In genomic region chr7:139543801-139544603, GRCh38 we compare ENCODE assay signal across 18 cellular contexts. TPM values are rescaled to one million over a fixed set of nuclear protein-coding genes. Genes with fewer than 3 reads are reported as not detected.
A peak's percentile ranks its signal among the peaks of the same experiment; 100 is the strongest.
DNase-seq lines count a peak whose midpoint lies in the region; ATAC-seq, FAIRE-seq and TF ChIP-seq lines count a peak whose summit lies in the region.
"Had no signal": no experiment of that assay in that cellular context is flagged by ENCODE, and none has a peak within 500 bp of the region (broad histone marks: within the 10 kb centered on the region; RNA-seq: fewer than 3 reads in every experiment).

No MANE protein-coding gene starts in this region.

- H3F3A ChIP-seq in neural progenitor cell (ENCODE audit: low read depth): peaks cover 9% of the 10 kb centered on the region

- H3K9me3 ChIP-seq in K562 (replicated peaks; ENCODE audit: control insufficient read depth, insufficient read depth, low read depth, low read length) (no peaks in the 10 kb centered on the region), neural progenitor cell (ENCODE audit: low read depth) (no peaks in the 10 kb centered on the region)
- H3K9me3 ChIP-seq: left ventricle myocardium inferior had no signal

- H3K27me3 Mint-ChIP-seq in activated CD4-positive, alpha-beta T cell treated with anti-CD3 and anti-CD28 coated beads for 36 hours: no peaks in the 10 kb centered on the region
- H3K27me3 Mint-ChIP-seq in neural progenitor cell (ENCODE audit: insufficient read depth, low read depth): peaks cover 4% of the 10 kb centered on the region
- H3K27me3 Mint-ChIP-seq: activated naive CD4-positive, alpha-beta T cell treated with anti-CD3 and anti-CD28 coated beads, Interleukin-2, amount 50 U/mL, for 24 hours had no signal

- H3K9ac ChIP-seq in K562 (ENCODE audit: insufficient read depth in 1 of 2, low read depth in 2 of 2, low read length in 2 of 2) (peak overlapping the region in 1 of 2 experiments; percentile 62; a peak in 2 of 4 replicates), neural progenitor cell (no peak overlapping the region)

- no peaks in the 10 kb centered on the region for H3K9me1 ChIP-seq in K562 (ENCODE audit: control insufficient read depth, insufficient read depth, low read length)

- CTCF ChIA-PET in activated CD4-positive, alpha-beta T cell treated with anti-CD3 and anti-CD28 coated beads for 36 hours (lab: Charles Lee): interaction anchor here (0.5 kb wide), 1 partner anchor 21 kb away, joined by 3 read pairs; no protein-coding TSS in a partner anchor
- CTCF ChIA-PET in K562 (lab: Yijun Ruan, JAX; ENCODE audit: low intra/inter-chr PET ratio): no interaction called here

- in situ Hi-C loops in K562 (cut with MboI): no loop called here

- intact Hi-C loops in activated CD4-positive, alpha-beta T cell treated with anti-CD3 and anti-CD28 coated beads for 36 hours (cut with DNase I, micrococcal nuclease): no loop called here
- intact Hi-C loops in K562 (cut with micrococcal nuclease): no loop called here

- TF ChIP-seq RAD21 in K562 (CRISPR knock-in tag; conservative IDR thresholded peaks at IDR 0.05 in 1 of 2, IDR thresholded peaks at IDR 0.05 in 1 of 2): no peak

- TF ChIP-seq POLR2A in K562 (conservative IDR thresholded peaks at IDR 0.05): no peak

- H3K79me2 ChIP-seq in K562 (ENCODE audit: control insufficient read depth, insufficient read depth, low read length): peaks cover 6% of the 10 kb centered on the region; the same call in 1 of the 3 replicates
- H3K79me2 ChIP-seq in neural progenitor cell (ENCODE audit: low read depth): no peaks in the 10 kb centered on the region

- H3K27ac ChIP-seq in K562 (ENCODE audit: extremely low read depth, low read depth, low read length) (no peak overlapping the region), neural progenitor cell (no peak overlapping the region)
- H3K27ac ChIP-seq: left ventricle myocardium inferior, tibial nerve had no signal

- no peaks in the 10 kb centered on the region for H3K4me1 Mint-ChIP-seq in activated CD4-positive, alpha-beta T cell treated with anti-CD3 and anti-CD28 coated beads for 36 hours
- peaks cover 20% of the 10 kb centered on the region for H3K4me1 Mint-ChIP-seq in neural progenitor cell
- H3K4me1 Mint-ChIP-seq: activated naive CD4-positive, alpha-beta T cell treated with anti-CD3 and anti-CD28 coated beads, Interleukin-2, amount 50 U/mL, for 24 hours had no signal

- no peaks in the 10 kb centered on the region for H3K9me3 Mint-ChIP-seq in activated CD4-positive, alpha-beta T cell treated with anti-CD3 and anti-CD28 coated beads for 36 hours (ENCODE audit: low read depth)
- H3K9me3 Mint-ChIP-seq in neural progenitor cell: no peaks in the 10 kb centered on the region
- H3K9me3 Mint-ChIP-seq: activated naive CD4-positive, alpha-beta T cell treated with anti-CD3 and anti-CD28 coated beads, Interleukin-2, amount 50 U/mL, for 24 hours; nephron had no signal

- peak; percentile 29 for DNase-seq in activated CD4-positive, alpha-beta T cell treated with anti-CD3 and anti-CD28 coated beads for 36 hours
- DNase-seq in activated CD4-positive, alpha-beta T cell treated with anti-CD3 and anti-CD28 coated beads for 4 hours: no peak
- peak; percentile 36 for DNase-seq in MV-4-11 (lab: John Stamatoyannopoulos, UW)
- DNase-seq in K562 (ENCODE audit: extremely low read depth in 1 of 4, low spot score in 3 of 4): peak; percentile 87 to 95 (median 90)
- peak; percentile 22 for DNase-seq in neural progenitor cell (ENCODE audit: low spot score)
- DNase-seq in GDM1 (lab: John Stamatoyannopoulos, UW): no peak
- DNase-seq in activated T-cell treated with anti-CD3 and anti-CD28 coated beads, Interleukin-2, amount 50 U/mL, for 1 hour: no peak
- DNase-seq in NCI-H1436 treated with DMSO at 0.1 percent for 48 hours (lab: John Stamatoyannopoulos, UW): no peak
- DNase-seq: activated T-cell treated with anti-CD3 and anti-CD28 coated beads for 4 hours; left ventricle myocardium inferior; NCI-H1417; NCI-H226; stimulated activated CD4-positive, alpha-beta T cell treated with anti-CD3 and anti-CD28 coated beads, Interleukin-1b, Interleukin-23, amount 100 ng/mL, for 48 hours had no signal

- H3K36me3 Mint-ChIP-seq in activated CD4-positive, alpha-beta T cell treated with anti-CD3 and anti-CD28 coated beads for 36 hours (ENCODE audit: low read depth): no peaks in the 10 kb centered on the region
- H3K36me3 Mint-ChIP-seq in neural progenitor cell: no peaks in the 10 kb centered on the region
- H3K36me3 Mint-ChIP-seq: activated naive CD4-positive, alpha-beta T cell treated with anti-CD3 and anti-CD28 coated beads, Interleukin-2, amount 50 U/mL, for 24 hours had no signal

- TF ChIP-seq CTCF in K562 (IDR thresholded peaks at IDR 0.05 in 2 of 3, conservative IDR thresholded peaks at IDR 0.05 in 1 of 3; ENCODE audit: insufficient read depth in 2 of 3, low read depth in 1 of 3, low read length in 3 of 3) (no peak), neural progenitor cell (IDR thresholded peaks at IDR 0.05) (no peak)

- peak; percentile 44 for FAIRE-seq in K562 (lab: Jason Lieb, UNC)
- FAIRE-seq: D721Med had no signal

- peak overlapping the region; percentile 76 for H2AFZ ChIP-seq in K562 (ENCODE audit: low read depth, low read length)
- no peak overlapping the region for H2AFZ ChIP-seq in neural progenitor cell (replicated peaks)

- no peak overlapping the region for H3K4me3 ChIP-seq in K562
- H3K4me3 ChIP-seq in neural progenitor cell: no peak overlapping the region
- H3K4me3 ChIP-seq: left ventricle myocardium inferior, tibial nerve had no signal

- H3K4me2 ChIP-seq in K562 (ENCODE audit: insufficient read depth, low read length): peak overlapping the region; percentile 40; the same call in 1 of the 2 replicates
- H3K4me2 ChIP-seq in neural progenitor cell: no peak overlapping the region

- H3K27me3 ChIP-seq in K562 (ENCODE audit: control insufficient read depth in 2 of 2, insufficient read depth in 2 of 2, low read length in 2 of 2): peaks cover 20 to 79% of the 10 kb centered on the region in 2 experiments
- no peaks in the 10 kb centered on the region for H3K27me3 ChIP-seq in neural progenitor cell
- H3K27me3 ChIP-seq: tibial nerve had no signal

- BruUV-seq in K562 (replicated peaks; lab: Mats Ljungman, UMichigan): no TSS peak

- 0 out of 2 replicates have a peak, but pooled peaks cover 7% of the 10 kb centered on the region for H4K20me1 ChIP-seq in K562 (replicated peaks; ENCODE audit: control insufficient read depth, insufficient read depth, low read length)
- H4K20me1 ChIP-seq in neural progenitor cell (ENCODE audit: low read depth): no peaks in the 10 kb centered on the region

- H3K4me1 ChIP-seq in K562 (replicated peaks in 1 of 2; ENCODE audit: control insufficient read depth in 2 of 2, insufficient read depth in 2 of 2, low read length in 2 of 2): peaks cover 21 to 29% of the 10 kb centered on the region in 2 experiments; a peak in 4 of 5 replicates
- H3K4me1 ChIP-seq in neural progenitor cell: peaks cover 11% of the 10 kb centered on the region
- H3K4me1 ChIP-seq: left ventricle myocardium inferior had no signal

- WGBS in K562 (ENCODE audit: insufficient coverage, low coverage, missing lambda C conversion rate): 17% methylated on average over 18 of the region's 18 CpGs

- TF ChIP-seq EP300 in K562 (IDR thresholded peaks at IDR 0.05; ENCODE audit: low read length): no peak

- POLR2A ChIA-PET in activated CD4-positive, alpha-beta T cell treated with anti-CD3 and anti-CD28 coated beads for 36 hours (lab: Charles Lee): no interaction called here
- POLR2A ChIA-PET in K562 (lab: Yijun Ruan, JAX): interaction anchor here (0.6 to 0.7 kb wide), 2 partner anchors 70 to 77 kb away, joined by 3 read pairs; no protein-coding TSS in a partner anchor

- H3K4me3 Mint-ChIP-seq in activated CD4-positive, alpha-beta T cell treated with anti-CD3 and anti-CD28 coated beads for 36 hours: no peak overlapping the region
- no peak overlapping the region for H3K4me3 Mint-ChIP-seq in neural progenitor cell
- H3K4me3 Mint-ChIP-seq: activated naive CD4-positive, alpha-beta T cell treated with anti-CD3 and anti-CD28 coated beads, Interleukin-2, amount 50 U/mL, for 24 hours; nephron had no signal

- H3K27ac Mint-ChIP-seq in activated CD4-positive, alpha-beta T cell treated with anti-CD3 and anti-CD28 coated beads for 36 hours: no peak overlapping the region
- H3K27ac Mint-ChIP-seq in neural progenitor cell: no peak overlapping the region
- H3K27ac Mint-ChIP-seq: activated naive CD4-positive, alpha-beta T cell treated with anti-CD3 and anti-CD28 coated beads, Interleukin-2, amount 50 U/mL, for 24 hours had no signal

- H3K36me3 ChIP-seq in K562 (ENCODE audit: control insufficient read depth, insufficient read depth, low read length) (no peaks in the 10 kb centered on the region), neural progenitor cell (no peaks in the 10 kb centered on the region)
- H3K36me3 ChIP-seq: left ventricle myocardium inferior, tibial nerve had no signal

- no peak for ATAC-seq in activated CD4-positive, alpha-beta T cell treated with anti-CD3 and anti-CD28 coated beads for 36 hours
- peak; percentile 98 for ATAC-seq in K562
- ATAC-seq: activated CD4-positive, CD25-positive, alpha-beta regulatory T cell treated with anti-CD3 and anti-CD28 coated beads, Interleukin-2, amount 50 U/mL, for 24 hours had no signal

RNA-seq across cellular contexts. Expression of gene CLEC2L, which starts 20.5 kb away (rescaled TPM):
- not detected for total RNA-seq in activated CD4-positive, alpha-beta T cell treated with anti-CD3 and anti-CD28 coated beads for 36 hours
- total RNA-seq in K562 (2011; cell fraction: chromatin; rRNA removed; ENCODE audit: low replicate concordance): 0.32 and 1.4 TPM in 2 replicates
- 2.3 and 3.4 TPM in 2 replicates for total RNA-seq in K562 (2011; cell fraction: nucleolus; rRNA removed)
- 0.92 and 1.5 TPM in 2 replicates for total RNA-seq in K562 (2011; cell fraction: nucleoplasm; rRNA removed)
- total RNA-seq in K562 (2014; rRNA removed) (1.6 and 4.1 TPM in 2 replicates), K562 (2014; rRNA removed; fragmentation: Illumina TruSeq; extraction: Trizol) (0.73 and 0.87 TPM in 2 replicates), K562 (2015; rRNA removed; fragmentation: Illumina TruSeq; extraction: Trizol) (1.5 and 1.8 TPM in 2 replicates), K562 (2021) (5.4 and 5.5 TPM in 2 replicates), neural progenitor cell (ENCODE audit: low replicate concordance) (0.15 and 0.50 TPM in 2 replicates)
- polyA plus RNA-seq in K562 (2011; rRNA removed) (0.84 and 26.0 TPM in 2 replicates), K562 (2014; fragmentation: Illumina TruSeq; extraction: Trizol) (1.9 and 2.9 TPM in 2 replicates), K562 (2014; fragmentation: Nextera tagmentation; extraction: Ambion mirVana) (1 to 10 TPM in 1 of 2 experiments, under 1 TPM in 1; 0.94 to 2.1 TPM), K562 (2014; rRNA removed) (5.3 and 7.1 TPM in 2 replicates)
- 4.2 and 37.0 TPM in 2 replicates for polyA plus RNA-seq in K562 (2011; cell fraction: cytosol; rRNA removed)
- 2.4 and 31.5 TPM in 2 replicates for polyA plus RNA-seq in K562 (2011; cell fraction: nucleus; rRNA removed)
- 4.2 and 5.7 TPM in 2 replicates for polyA plus RNA-seq in K562 (2012)
- polyA minus RNA-seq in K562 (2011; rRNA and poly(A)+ RNA removed): 2.2 TPM in 1 of 2 replicates, not detected in the other
- polyA minus RNA-seq in K562 (2011; cell fraction: cytosol; rRNA and poly(A)+ RNA removed): 2.9 TPM in 1 of 2 replicates, not detected in the other
- polyA minus RNA-seq in K562 (2011; cell fraction: nucleus; rRNA and poly(A)+ RNA removed): 0.67 and 9.7 TPM in 2 replicates

Comparison
In these comparisons a context has a peak if more than half of its experiments do, and no peak if none do; other contexts are left out.
1. DNase-seq: peak in activated CD4-positive, alpha-beta T cell treated with anti-CD3 and anti-CD28 coated beads for 36 hours (single experiment), MV-4-11 (single experiment), K562 (4 of 4) and neural progenitor cell (single experiment); none in activated CD4-positive, alpha-beta T cell treated with anti-CD3 and anti-CD28 coated beads for 4 hours (0 of 2), GDM1 (single experiment), activated T-cell treated with anti-CD3 and anti-CD28 coated beads, Interleukin-2, amount 50 U/mL, for 1 hour (single experiment) and NCI-H1436 treated with DMSO at 0.1 percent for 48 hours (single experiment).